Comparison of ENCODE assay signal across 11 cellular contexts in the genomic region with DNA sequence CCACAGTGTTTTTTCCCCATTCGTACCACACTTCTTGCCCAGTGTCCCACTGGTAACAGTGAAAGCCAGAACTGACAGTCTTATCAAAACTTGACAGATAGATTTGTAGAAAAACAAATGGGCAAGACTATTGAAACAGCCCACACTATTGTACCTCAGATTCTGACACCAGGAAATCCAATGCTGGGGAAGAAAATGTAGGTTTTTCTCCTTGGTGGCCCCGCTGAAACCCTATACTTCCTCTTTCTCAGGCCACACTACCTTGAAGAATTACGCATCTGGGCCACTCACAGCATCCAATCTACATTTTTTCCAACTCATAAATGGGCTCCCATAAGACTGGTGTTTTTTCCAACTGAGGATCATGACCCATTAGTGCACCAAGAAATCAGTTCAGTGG.
A peak's percentile ranks its signal among the peaks of the same experiment; 100 is the strongest.
DNase-seq lines count a peak whose midpoint lies in the region; ATAC-seq and TF ChIP-seq lines count a peak whose summit lies in the region.
"Had no signal": no experiment of that assay in that cellular context is flagged by ENCODE, and none has a peak within 500 bp of the region (broad histone marks: within the 10 kb centered on the region; RNA-seq: fewer than 3 reads in every experiment).

No MANE protein-coding gene starts in this region.

- no peaks in the 10 kb centered on the region for H3K9me3 Mint-ChIP-seq in CD8-positive, alpha-beta memory T cell

- POLR2A ChIA-PET in CD8-positive, alpha-beta memory T cell (lab: Charles Lee), result no interaction called here

- in situ Hi-C loops in GM13977 (cut with MboI; ENCODE audit: low pct_unique_long_range_greater_than_20kb, low sequenced_read_pairs, unreplicated experiment), result no loop called here

- no peak for TF ChIP-seq CTCF in GM13977 (IDR thresholded peaks at IDR 0.05; ENCODE audit: extremely low read depth, insufficient read depth, missing control alignments)

- CTCF ChIA-PET in CD8-positive, alpha-beta memory T cell (lab: Charles Lee), result no interaction called here

- H3K27me3 ChIP-seq in CD8-positive, alpha-beta memory T cell (ENCODE audit: insufficient read depth, low read length, poor library complexity, severe bottlenecking), result no peaks in the 10 kb centered on the region

- peak; percentile 11 for DNase-seq in GM13977 (ENCODE audit: low spot score)
- DNase-seq in NOMO-1 treated with DMSO at 0.1 percent for 48 hours (lab: John Stamatoyannopoulos, UW; ENCODE audit: unreplicated experiment), result peak; percentile 13
- DNase-seq in CD8-positive, alpha-beta memory T cell, result no peak
- no peak for DNase-seq in activated effector memory CD4-positive, alpha-beta T cell treated with Interleukin-2 at 50 U/mL for 16 hours
- no peak for DNase-seq in foreskin melanocyte
- DNase-seq in activated gamma-delta T cell treated with Interleukin-2 at 50 U/mL for 16 hours, result no peak
- DNase-seq: T-helper 17 cell, transverse colon had no signal

- H3K36me3 Mint-ChIP-seq in CD8-positive, alpha-beta memory T cell, result no peaks in the 10 kb centered on the region

- peaks cover 4 to 26% of the 10 kb centered on the region in 2 donors for H3K27me3 Mint-ChIP-seq in CD8-positive, alpha-beta memory T cell

- no peaks in the 10 kb centered on the region for H3K4me1 ChIP-seq in CD8-positive, alpha-beta memory T cell (ENCODE audit: insufficient read depth, low read length)
- H3K4me1 ChIP-seq: transverse colon had no signal

- no peak overlapping the region for H3K4me3 Mint-ChIP-seq in CD8-positive, alpha-beta memory T cell
- H3K4me3 Mint-ChIP-seq: B cell, T-helper 17 cell had no signal

- no peaks in the 10 kb centered on the region for H3K9me3 ChIP-seq in CD8-positive, alpha-beta memory T cell (ENCODE audit: low read length)
- H3K9me3 ChIP-seq: transverse colon had no signal

- H3K4me1 Mint-ChIP-seq in CD8-positive, alpha-beta memory T cell, result peaks cover 6 to 7% (median 6%) of the 10 kb centered on the region in 3 donors

- H3K36me3 ChIP-seq in CD8-positive, alpha-beta memory T cell (ENCODE audit: insufficient read depth, low read length), result no peaks in the 10 kb centered on the region
- H3K36me3 ChIP-seq: transverse colon had no signal

- H3K27ac ChIP-seq in CD8-positive, alpha-beta memory T cell (ENCODE audit: low read depth, low read length), result no peak overlapping the region
- H3K27ac ChIP-seq: transverse colon had no signal

- no peak overlapping the region for H3K27ac Mint-ChIP-seq in CD8-positive, alpha-beta memory T cell
- H3K27ac Mint-ChIP-seq: B cell, T-helper 17 cell had no signal

- peak; percentile 51 for ATAC-seq in GM19467 (IDR thresholded peaks at IDR 0.05; ENCODE audit: unreplicated experiment)
- peak; percentile 70 for ATAC-seq in HG02981 (IDR thresholded peaks at IDR 0.05; ENCODE audit: unreplicated experiment)
- ATAC-seq: T-helper 17 cell had no signal

- no peak overlapping the region for H3K4me3 ChIP-seq in CD8-positive, alpha-beta memory T cell (ENCODE audit: low read length)
- H3K4me3 ChIP-seq: transverse colon had no signal

Comparison
In these comparisons a context has a peak if more than half of its experiments do, and no peak if none do; other contexts are left out.
1. DNase-seq: peak in GM13977 (single experiment) and NOMO-1 treated with DMSO at 0.1 percent for 48 hours (single experiment); none in CD8-positive, alpha-beta memory T cell (0 of 5), activated effector memory CD4-positive, alpha-beta T cell treated with Interleukin-2 at 50 U/mL for 16 hours (single experiment), foreskin melanocyte (single experiment) and activated gamma-delta T cell treated with Interleukin-2 at 50 U/mL for 16 hours (single experiment).